ENCODE assay signal across 15 cellular contexts in the genomic region with DNA sequence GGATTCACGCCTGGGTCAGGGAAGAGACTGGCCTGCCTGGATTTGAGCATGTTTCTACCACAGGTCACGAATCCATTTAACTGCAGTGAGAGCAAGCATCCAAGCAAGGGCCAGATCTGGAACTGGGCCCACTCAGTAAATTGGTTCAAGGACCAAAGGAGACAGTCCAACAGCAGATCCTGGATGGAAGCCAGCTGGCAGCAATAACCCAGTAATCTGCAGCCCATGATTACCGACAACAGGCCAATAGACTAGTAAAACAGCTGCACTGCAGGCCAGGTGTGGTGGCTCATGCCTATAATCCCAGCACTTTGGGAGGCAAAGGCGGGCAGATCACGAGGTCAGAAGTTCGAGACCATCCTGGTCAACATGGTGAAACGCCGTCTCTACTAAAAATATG. TPM values are rescaled to one million over a fixed set of nuclear protein-coding genes. Genes with fewer than 3 reads are reported as not detected.
DNase-seq lines count a peak whose midpoint lies in the region; ATAC-seq and TF ChIP-seq lines count a peak whose summit lies in the region.
"Had no signal": no experiment of that assay in that cellular context is flagged by ENCODE, and none has a peak within 500 bp of the region (broad histone marks: within the 10 kb centered on the region; RNA-seq: fewer than 3 reads in every experiment).

No MANE protein-coding gene starts in this region.

- no peaks in the 10 kb centered on the region for H3K9me3 ChIP-seq in lung (ENCODE audit: control insufficient read depth in 2 of 2, insufficient read depth in 1 of 2, low read length in 1 of 2)
- H3K9me3 ChIP-seq: BLaER1 treated with 17β-estradiol and CSF1 and Interleukin-3, amounts not matched to agents 10 nM and 100 nM had no signal

- H3K4me3 ChIP-seq in lung = no peak overlapping the region
- H3K4me3 ChIP-seq: BLaER1 treated with 17β-estradiol and CSF1 and Interleukin-3, amounts not matched to agents 10 nM and 100 nM had no signal

- 62 to 70% methylated on average over 7 to 8 of the region's 8 CpGs for WGBS in lung, 2 donors

- H3K4me1 ChIP-seq in lung (ENCODE audit: control insufficient read depth in 2 of 2, insufficient read depth in 2 of 2, low read length in 2 of 2) = peaks cover 0 to 2% of the 10 kb centered on the region in 2 donors
- H3K4me1 ChIP-seq: BLaER1 treated with 17β-estradiol and CSF1 and Interleukin-3, amounts not matched to agents 10 nM and 100 nM had no signal

- H3K27ac ChIP-seq in lung (ENCODE audit: low read depth in 1 of 2, low read length in 1 of 2) = no peak overlapping the region
- H3K27ac ChIP-seq: BLaER1 treated with 17β-estradiol and CSF1 and Interleukin-3, amounts not matched to agents 10 nM and 100 nM had no signal

- H3K36me3 ChIP-seq in lung (ENCODE audit: control insufficient read depth in 2 of 2, insufficient read depth in 2 of 2, low read length in 2 of 2) = no peaks in the 10 kb centered on the region
- H3K36me3 ChIP-seq: BLaER1 treated with 17β-estradiol and CSF1 and Interleukin-3, amounts not matched to agents 10 nM and 100 nM had no signal

- no peak for TF ChIP-seq CTCF in lung (IDR thresholded peaks at IDR 0.05; ENCODE audit: control extremely low read depth, extremely low read depth)

- no peaks in the 10 kb centered on the region for H3K27me3 ChIP-seq in lung (ENCODE audit: control insufficient read depth, insufficient read depth)
- H3K27me3 ChIP-seq: BLaER1 treated with 17β-estradiol and CSF1 and Interleukin-3, amounts not matched to agents 10 nM and 100 nM had no signal

- peak; percentile 96 for DNase-seq in DMS79 treated with DMSO at 0.1 percent for 48 hours (lab: John Stamatoyannopoulos, UW)
- peak; percentile 97 for DNase-seq in NCI-H2196 (lab: John Stamatoyannopoulos, UW; ENCODE audit: unreplicated experiment)
- peak; percentile 5 to 22 for DNase-seq in dermis microvascular lymphatic vessel endothelial cell (ENCODE audit: low read depth in 2 of 2)
- DNase-seq in lung (ENCODE audit: low spot score) = peak; percentile 39
- DNase-seq in activated naive CD4-positive, alpha-beta T cell treated with Interleukin-2 at 50 U/mL for 16 hours = no peak
- no peak for DNase-seq in germinal center (ENCODE audit: low spot score)
- DNase-seq: activated CD4-positive, alpha-beta memory T cell treated with anti-CD3 and anti-CD28 coated beads for 36 hours; activated naive CD8-positive, alpha-beta T cell treated with anti-CD3 and anti-CD28 coated beads, Interleukin-2, amount 10 ng/mL, durations not matched to agents 7 days and 5 days; endodermal cell; NCI-H1694; stimulated activated naive B cell treated with anti-CD40 and anti-IgM and Interleukin-4, amounts not matched to agents 10 μg/mL and 1 μg/mL and 100 μg/mL, for 72 hours; SW 1271 had no signal

- ATAC-seq in lung (ENCODE audit: insufficient read depth, low FRiP score) (no peak), HG02623 (IDR thresholded peaks at IDR 0.05; ENCODE audit: unreplicated experiment) (no peak), GM18520 (IDR thresholded peaks at IDR 0.05; ENCODE audit: unreplicated experiment) (no peak)
- ATAC-seq: stimulated activated naive B cell treated with anti-CD40 and anti-IgM and Interleukin-4, amounts not matched to agents 10 μg/mL and 1 μg/mL and 100 μg/mL, for 72 hours had no signal

RNA-seq across cellular contexts. Expression of gene SAMD7, which starts 11.8 kb away (rescaled TPM):
- total RNA-seq in dermis microvascular lymphatic vessel endothelial cell (not detected in 2 replicates), lung (not detected)
- polyA plus RNA-seq in lung = not detected
- total RNA-seq: activated CD4-positive, alpha-beta memory T cell treated with anti-CD3 and anti-CD28 coated beads for 36 hours; activated naive CD8-positive, alpha-beta T cell treated with anti-CD3 and anti-CD28 coated beads, Interleukin-2, amount 10 ng/mL, durations not matched to agents 7 days and 5 days; endodermal cell had no signal

RNA-seq across cellular contexts. Expression of gene SEC62, which starts 43.4 kb away (rescaled TPM):
- total RNA-seq in dermis microvascular lymphatic vessel endothelial cell (20.8 and 27.9 TPM in 2 replicates), lung (10 to 100 TPM; 69.9 to 96.5 TPM)
- 10 to 100 TPM; 55.2 to 55.5 TPM for polyA plus RNA-seq in lung

RNA-seq across cellular contexts. Expression of gene LRRC31, which starts 53.5 kb away (rescaled TPM):
- total RNA-seq in dermis microvascular lymphatic vessel endothelial cell (not detected in 2 replicates), lung (under 1 TPM; 0.14 to 0.43 TPM)
- polyA plus RNA-seq in lung = 1 to 10 TPM in 1 of 2 donors, under 1 TPM in 1; 0.08 to 1.0 TPM
- total RNA-seq: activated CD4-positive, alpha-beta memory T cell treated with anti-CD3 and anti-CD28 coated beads for 36 hours; activated naive CD8-positive, alpha-beta T cell treated with anti-CD3 and anti-CD28 coated beads, Interleukin-2, amount 10 ng/mL, durations not matched to agents 7 days and 5 days; endodermal cell had no signal

Comparison
In these comparisons a context has a peak if more than half of its experiments do, and no peak if none do; other contexts are left out.
1. DNase-seq: peak in DMS79 treated with DMSO at 0.1 percent for 48 hours (single experiment), NCI-H2196 (single experiment), dermis microvascular lymphatic vessel endothelial cell (2 of 2) and lung (single experiment); none in activated naive CD4-positive, alpha-beta T cell treated with Interleukin-2 at 50 U/mL for 16 hours (single experiment) and germinal center (single experiment).